In genomic region chr5:40988761-40989510, GRCh38 we compare ENCODE assay signal across 33 cellular contexts.
A peak's percentile ranks its signal among the peaks of the same experiment; 100 is the strongest.
DNase-seq lines count a peak whose midpoint lies in the region; ATAC-seq, FAIRE-seq and TF ChIP-seq lines count a peak whose summit lies in the region.
"Had no signal": no experiment of that assay in that cellular context is flagged by ENCODE, and none has a peak within 500 bp of the region (broad histone marks: within the 10 kb centered on the region; RNA-seq: fewer than 3 reads in every experiment).

No MANE protein-coding gene starts in this region.

- intact Hi-C loops in IMR-90 (cut with micrococcal nuclease), result loop anchor here (10.0 kb wide), 1 partner anchor 266 kb away; no protein-coding TSS in a partner anchor
- intact Hi-C loops in HepG2 (cut with micrococcal nuclease; ENCODE audit: unreplicated experiment), result no loop called here

- peak overlapping the region; percentile 99 for H2BK120ac ChIP-seq in IMR-90 (ENCODE audit: low read depth, low read length)

- peak overlapping the region; percentile 31 to 85 for H4K8ac ChIP-seq in IMR-90 (ENCODE audit: low read depth in 2 of 2, low read length in 2 of 2)

- H3K9me3 ChIP-seq in IMR-90 (ENCODE audit: control insufficient read depth, insufficient read depth, low read length) (peaks cover 2% of the 10 kb centered on the region; the same call in 1 of the 2 replicates), HepG2 (ENCODE audit: low read length) (no peaks in the 10 kb centered on the region; the same call in 1 of the 2 replicates)
- H3K9me3 ChIP-seq: gastrocnemius medialis, pancreas, stomach, tibial artery had no signal

- in situ Hi-C loops in Caki2 (cut with HindIII; ENCODE audit: low pct_unique_long_range_greater_than_20kb, low sequenced_read_pairs), result no loop called here
- in situ Hi-C loops in IMR-90 (cut with MboI; ENCODE audit: low sequenced_read_pairs), result no loop called here
- in situ Hi-C loops in brain microvascular endothelial cell (cut with HindIII; ENCODE audit: low pct_ligation_motif_present, low sequenced_read_pairs), result no loop called here
- in situ Hi-C loops in HepG2 (cut with HindIII; ENCODE audit: extremely low pct_ligation_motif_present, low pct_unique_long_range_greater_than_20kb), result no loop called here

- H2BK20ac ChIP-seq in IMR-90 (ENCODE audit: low read depth, low read length), result peak overlapping the region; percentile 99

- dilution Hi-C loops in IMR-90 (cut with HindIII; ENCODE audit: low sequenced_read_pairs, unreplicated experiment), result no loop called here

- H4K5ac ChIP-seq in IMR-90 (ENCODE audit: low read depth, low read length), result peak overlapping the region; percentile 94; the same call in 1 of the 2 replicates

- H4K20me1 ChIP-seq in IMR-90 (ENCODE audit: insufficient read depth, low read length) (no peaks in the 10 kb centered on the region), HepG2 (ENCODE audit: insufficient read depth, low read length) (no peaks in the 10 kb centered on the region)

- peak overlapping the region; percentile 92 for H2AK5ac ChIP-seq in IMR-90 (ENCODE audit: low read depth, low read length)

- H2AFZ ChIP-seq in IMR-90 (replicated peaks; ENCODE audit: low read length, poor library complexity), result no peak overlapping the region
- no peak overlapping the region for H2AFZ ChIP-seq in HepG2 (ENCODE audit: low read length)
- H2AFZ ChIP-seq: neural progenitor cell, PC-9 had no signal

- H3K4me3 ChIP-seq in IMR-90 (ENCODE audit: insufficient read depth, low read depth, low read length) (no peak overlapping the region), brain microvascular endothelial cell (ENCODE audit: low read depth, low read length) (no peak overlapping the region), HepG2 (replicated peaks in 1 of 3; ENCODE audit: insufficient read depth in 1 of 3, low read depth in 2 of 3, low read length in 3 of 3) (no peak overlapping the region)
- H3K4me3 ChIP-seq: dorsolateral prefrontal cortex, gastrocnemius medialis, neural progenitor cell, pancreas, PC-9, stomach, tibial artery had no signal

- TF ChIP-seq RAD21 in IMR-90 (IDR thresholded peaks at IDR 0.05; ENCODE audit: low read length) (no peak), HepG2 (CRISPR knock-in tag; IDR thresholded peaks at IDR 0.05) (no peak)

- TF ChIP-seq POLR2A in IMR-90 (IDR thresholded peaks at IDR 0.05; ENCODE audit: low read depth, low read length), result no peak
- no peak for TF ChIP-seq POLR2A in HepG2 (IDR thresholded peaks at IDR 0.05; ENCODE audit: insufficient read depth in 1 of 2, low read depth in 2 of 2, low read length in 2 of 2)

- POLR2A ChIA-PET in IMR-90 (lab: Charles Lee; ENCODE audit: unreplicated experiment), result interaction anchor here (1.1 kb wide), 1 partner anchor 16 kb away, joined by 3 read pairs; no protein-coding TSS in a partner anchor
- POLR2A ChIA-PET in HepG2 (lab: Yijun Ruan, JAX), result no interaction called here

- H3K4ac ChIP-seq in IMR-90 (ENCODE audit: low read depth, low read length), result peak overlapping the region; percentile 98

- H2AK9ac ChIP-seq in IMR-90 (replicated peaks; ENCODE audit: low read depth, low read length, poor library complexity), result peak overlapping the region; percentile 47

- peaks cover 10% of the 10 kb centered on the region for H3K9me1 ChIP-seq in IMR-90 (ENCODE audit: insufficient read depth, low read length)

- H3K9ac ChIP-seq in IMR-90 (ENCODE audit: low read depth, low read length), result no peak overlapping the region
- no peak overlapping the region for H3K9ac ChIP-seq in HepG2 (ENCODE audit: insufficient read depth, low read depth, low read length)
- H3K9ac ChIP-seq: neural progenitor cell had no signal

- no peaks in the 10 kb centered on the region for H3K79me1 ChIP-seq in IMR-90 (ENCODE audit: low read depth in 1 of 2, low read length in 2 of 2)

- DNase-seq in Caki2 (ENCODE audit: low read depth) (peak; percentile 87), IMR-90 (peak; percentile 33), brain microvascular endothelial cell (peak; percentile 33), HepG2 (ENCODE audit: low spot score) (peak; percentile 15), NCI-H1930 (lab: John Stamatoyannopoulos, UW) (no peak), SW480 (ENCODE audit: low spot score) (no peak)
- no peak for DNase-seq in activated CD8-positive, alpha-beta memory T cell treated with anti-CD3 and anti-CD28 coated beads for 24 hours
- DNase-seq: ACHN; activated CD4-positive, alpha-beta T cell treated with anti-CD3 and anti-CD28 coated beads, Interleukin-2, amount 10 ng/mL, durations not matched to agents 24 days and 14 days; activated T-cell treated with anti-CD3 and anti-CD28 coated beads, Interleukin-2, amount 50 U/mL, for 4 hours; CD4-positive, alpha-beta memory T cell; cerebellar nuclear complex; dorsolateral prefrontal cortex; gastrocnemius medialis; hippocampal formation; KG1; left cardiac atrium; NCI-H2029 treated with DMSO at 0.1 percent for 48 hours; NCI-H526; NK-92 treated with Interleukin-12 subunit alpha and Interleukin-12 subunit beta, amount 100 ng/mL, for 24 hours; pancreas; SHP77 treated with DMSO at 0.1 percent for 48 hours; stimulated activated CD4-positive, alpha-beta T cell treated with anti-CD3 and anti-CD28 coated beads, Interleukin-4, amount 100 ng/mL, for 1 hour; stomach; T1000; tibial artery had no signal

- no peaks in the 10 kb centered on the region for H3K79me2 ChIP-seq in HepG2 (ENCODE audit: insufficient read depth, low read length)

- peak overlapping the region; percentile 95 for H2BK5ac ChIP-seq in IMR-90 (ENCODE audit: low read depth, low read length, poor library complexity, severe bottlenecking)

- H4K91ac ChIP-seq in IMR-90 (ENCODE audit: insufficient read depth, low read depth, low read length), result peak overlapping the region; percentile 94

- H3K56ac ChIP-seq in IMR-90 (ENCODE audit: extremely low read depth, insufficient read depth, low read length), result peak overlapping the region; percentile 72; the same call in 1 of the 2 replicates

- no peak for TF ChIP-seq EP300 in HepG2 (IDR thresholded peaks at IDR 0.05; ENCODE audit: low read depth in 2 of 2, low read length in 2 of 2)
- no peak for TF ChIP-seq EP300 in HepG2 (CRISPR knock-in tag; IDR thresholded peaks at IDR 0.05; ENCODE audit: borderline replicate concordance)

- peak overlapping the region; percentile 88 for H3K23ac ChIP-seq in IMR-90 (ENCODE audit: low read depth, low read length)

- H3K27me3 ChIP-seq in IMR-90 (ENCODE audit: control insufficient read depth, insufficient read depth, low read length), result no peaks in the 10 kb centered on the region
- H3K27me3 ChIP-seq in brain microvascular endothelial cell (replicated peaks), result no peaks in the 10 kb centered on the region
- no peaks in the 10 kb centered on the region for H3K27me3 ChIP-seq in HepG2 (ENCODE audit: control insufficient read depth in 1 of 2, insufficient read depth in 2 of 2, low read length in 2 of 2)
- H3K27me3 ChIP-seq: gastrocnemius medialis, neural progenitor cell, pancreas, stomach, tibial artery had no signal

- ATAC-seq in IMR-90 (ENCODE audit: low read depth), result no peak
- no peak for ATAC-seq in HepG2
- no peak for ATAC-seq in GM19467 (IDR thresholded peaks at IDR 0.05; ENCODE audit: unreplicated experiment)
- ATAC-seq: activated T-cell treated with anti-CD3 and anti-CD28 coated beads, Interleukin-2, amount 50 U/mL, for 4 hours; gastrocnemius medialis; left cardiac atrium; pancreas; WTC11 had no signal

- WGBS in IMR-90 (ENCODE audit: extremely low coverage in 2 of 2, insufficient read length in 1 of 2), 2 experiments, result 80% methylated on average over 1 of the region's 8 CpGs; no CpG with 5 or more reads in 1 of the 2 experiments
- 90% methylated on average over 8 of the region's 8 CpGs for WGBS in HepG2 (ENCODE audit: low lambda C conversion rate)

- no peak for FAIRE-seq in HepG2 (lab: Jason Lieb, UNC)
- FAIRE-seq: endometrium, GM18507, H54, pancreas had no signal

- peak overlapping the region; percentile 93 for H3K14ac ChIP-seq in IMR-90 (replicated peaks; ENCODE audit: low read depth, low read length)

- H3K27ac ChIP-seq in IMR-90 (ENCODE audit: insufficient read depth, low read length) (peak overlapping the region; percentile 54), brain microvascular endothelial cell (no peak overlapping the region), HepG2 (ENCODE audit: extremely low read length, insufficient read depth, low read length) (peak overlapping the region; percentile 4)
- H3K27ac ChIP-seq: gastrocnemius medialis, neural progenitor cell, pancreas, PC-9, stomach had no signal

- no peak for TF ChIP-seq CTCF in IMR-90 (conservative IDR thresholded peaks at IDR 0.05; ENCODE audit: low read depth, low read length)
- no peak for TF ChIP-seq CTCF in brain microvascular endothelial cell (IDR thresholded peaks at IDR 0.05; ENCODE audit: low read depth, low read length, missing control alignments)
- no peak for TF ChIP-seq CTCF in HepG2 (CRISPR knock-in tag; IDR thresholded peaks at IDR 0.05)

- peak overlapping the region; percentile 98 for H3K18ac ChIP-seq in IMR-90 (ENCODE audit: low read depth, low read length)

- CTCF ChIA-PET in IMR-90 (lab: Yijun Ruan, JAX) (interaction anchor here (0.6 to 0.7 kb wide), 3 partner anchors 9 to 83 kb away, joined by 3 to 8 read pairs (median 4); no protein-coding TSS in a partner anchor), HepG2 (lab: Yijun Ruan, JAX; ENCODE audit: low intra/inter-chr PET ratio, low total read pairs) (no interaction called here)

- H3K4me2 ChIP-seq in IMR-90 (ENCODE audit: low read depth, low read length) (no peak overlapping the region), HepG2 (ENCODE audit: low read depth, low read length) (no peak overlapping the region)
- H3K4me2 ChIP-seq: neural progenitor cell, PC-9 had no signal

- H3K36me3 ChIP-seq in IMR-90 (ENCODE audit: control insufficient read depth, insufficient read depth, low read length) (no peaks in the 10 kb centered on the region), brain microvascular endothelial cell (replicated peaks) (no peaks in the 10 kb centered on the region), HepG2 (replicated peaks in 1 of 2; ENCODE audit: control insufficient read depth in 1 of 2, insufficient read depth in 2 of 2, low read length in 2 of 2) (no peaks in the 10 kb centered on the region)
- H3K36me3 ChIP-seq: gastrocnemius medialis, neural progenitor cell, pancreas, stomach, tibial artery had no signal

- peak overlapping the region; percentile 43; the same call in 1 of the 3 replicates for H2BK15ac ChIP-seq in IMR-90 (ENCODE audit: low read depth, low read length)

- peaks cover 23% of the 10 kb centered on the region for H3K4me1 ChIP-seq in IMR-90 (ENCODE audit: control insufficient read depth, insufficient read depth, low read length)
- H3K4me1 ChIP-seq in HepG2 (ENCODE audit: insufficient read depth, low read length), result peaks cover 51% of the 10 kb centered on the region
- H3K4me1 ChIP-seq: neural progenitor cell had no signal

- BruUV-seq in IMR-90 (replicated peaks; lab: Mats Ljungman, UMichigan) (no TSS peak), HepG2 (replicated peaks; lab: Mats Ljungman, UMichigan) (no TSS peak)

TF ChIP-seq in IMR-90, 13 proteins besides CTCF, POLR2A, EP300 and RAD21 (continues in another document):
- TF ChIP-seq MAFK (IDR thresholded peaks at IDR 0.05; ENCODE audit: low read depth, low read length), result no peak
- no peak for TF ChIP-seq CHD1 (IDR thresholded peaks at IDR 0.05; ENCODE audit: low read depth, low read length)

TF ChIP-seq in HepG2, 621 proteins besides CTCF, POLR2A, EP300 and RAD21 (continues in another document):
- TF ChIP-seq ZNF660 (CRISPR knock-in tag; IDR thresholded peaks at IDR 0.05; ENCODE audit: borderline replicate concordance, low read depth) (no peak), NFE2L2 (IDR thresholded peaks at IDR 0.05; ENCODE audit: low read length) (0 out of 2 replicates have a peak, but pooled peaks have one; percentile 13)

Comparison
In these comparisons a context has a peak if more than half of its experiments do, and no peak if none do; other contexts are left out.
1. DNase-seq: peak in Caki2 (single experiment), IMR-90 (single experiment), brain microvascular endothelial cell (single experiment) and HepG2 (single experiment); none in activated CD8-positive, alpha-beta memory T cell treated with anti-CD3 and anti-CD28 coated beads for 24 hours (single experiment), NCI-H1930 (0 of 2) and SW480 (single experiment).